In genomic region chr10:80250399-80250798, GRCh38 we compare ENCODE assay signal across 5 cellular contexts. TPM values are rescaled to one million over a fixed set of nuclear protein-coding genes. Genes with fewer than 3 reads are reported as not detected.
"Had no signal": no experiment of that assay in that cellular context is flagged by ENCODE, and none has a peak within 500 bp of the region (broad histone marks: within the 10 kb centered on the region; RNA-seq: fewer than 3 reads in every experiment).

No MANE protein-coding gene starts in this region.

RNA-seq across cellular contexts. Expression of gene MAT1A, which starts 39.1 kb away (rescaled TPM):
- total RNA-seq: activated CD8-positive, alpha-beta memory T cell treated with anti-CD3 and anti-CD28 coated beads for 36 hours; fibroblast of lung; natural killer cell treated with Interleukin-12 subunit alpha and Interleukin-12 subunit beta and Interleukin-15 and Interleukin-18, amount 100 ng/mL, for 72 hours; T-helper 2 cell treated with Interferon-gamma antibody and Interleukin-4, amounts not matched to agents 100 ng/mL and 5 ng/mL, for 36 hours had no signal
- polyA plus RNA-seq: fibroblast of lung, heart left ventricle had no signal
